Comparison of ENCODE assay signal across 15 cellular contexts in genomic region chr15:68176601-68177000, GRCh38.
"Had no signal": no experiment of that assay in that cellular context is flagged by ENCODE, and none has a peak within 500 bp of the region (broad histone marks: within the 10 kb centered on the region; RNA-seq: fewer than 3 reads in every experiment).

No MANE protein-coding gene starts in this region.

- H3K27me3 Mint-ChIP-seq: activated CD4-positive, alpha-beta T cell treated with anti-CD3 and anti-CD28 coated beads, Interleukin-2, amount 10 ng/mL, durations not matched to agents 7 days and 5 days; memory B cell; naive thymus-derived CD8-positive, alpha-beta T cell; stimulated activated naive CD8-positive, alpha-beta T cell treated with anti-CD3 and anti-CD28 coated beads, Interleukin-15, amount 100 ng/mL, for 72 hours; type B pancreatic cell had no signal

- H3K9me3 Mint-ChIP-seq: activated CD4-positive, alpha-beta T cell treated with anti-CD3 and anti-CD28 coated beads, Interleukin-2, amount 10 ng/mL, durations not matched to agents 7 days and 5 days; activated T-helper 1 cell treated with anti-CD3 and anti-CD28 coated beads, Interleukin-12 subunit alpha, Interleukin-12 subunit beta, Interleukin-2, Interleukin-4 antibody, amounts not matched to agents 30 ng/mL and 10 ng/mL and 1 ng/mL, durations not matched to agents 14 hours and 24 hours and 36 hours; memory B cell; naive thymus-derived CD8-positive, alpha-beta T cell; stimulated activated naive CD8-positive, alpha-beta T cell treated with anti-CD3 and anti-CD28 coated beads, Interleukin-15, amount 100 ng/mL, for 72 hours; type B pancreatic cell had no signal

- H3K27ac Mint-ChIP-seq: activated CD4-positive, alpha-beta T cell treated with anti-CD3 and anti-CD28 coated beads, Interleukin-2, amount 10 ng/mL, durations not matched to agents 7 days and 5 days; activated T-helper 1 cell treated with anti-CD3 and anti-CD28 coated beads, Interleukin-12 subunit alpha, Interleukin-12 subunit beta, Interleukin-2, Interleukin-4 antibody, amounts not matched to agents 30 ng/mL and 10 ng/mL and 1 ng/mL, durations not matched to agents 14 hours and 24 hours and 36 hours; memory B cell; stimulated activated naive CD8-positive, alpha-beta T cell treated with anti-CD3 and anti-CD28 coated beads, Interleukin-15, amount 100 ng/mL, for 72 hours; type B pancreatic cell had no signal

- ATAC-seq: left ventricle myocardium superior; mucosa of descending colon; naive thymus-derived CD8-positive, alpha-beta T cell; stimulated activated naive CD8-positive, alpha-beta T cell treated with anti-CD3 and anti-CD28 coated beads, Interleukin-15, amount 100 ng/mL, for 72 hours had no signal

- H3K27me3 ChIP-seq: adrenal gland, neutrophil had no signal

- H3K4me3 ChIP-seq: adrenal gland, mucosa of descending colon had no signal

- H3K4me3 Mint-ChIP-seq: activated CD4-positive, alpha-beta T cell treated with anti-CD3 and anti-CD28 coated beads, Interleukin-2, amount 10 ng/mL, durations not matched to agents 7 days and 5 days; activated T-helper 1 cell treated with anti-CD3 and anti-CD28 coated beads, Interleukin-12 subunit alpha, Interleukin-12 subunit beta, Interleukin-2, Interleukin-4 antibody, amounts not matched to agents 30 ng/mL and 10 ng/mL and 1 ng/mL, durations not matched to agents 14 hours and 24 hours and 36 hours; memory B cell; naive thymus-derived CD8-positive, alpha-beta T cell; stimulated activated naive CD8-positive, alpha-beta T cell treated with anti-CD3 and anti-CD28 coated beads, Interleukin-15, amount 100 ng/mL, for 72 hours; type B pancreatic cell had no signal

- H3K4me1 Mint-ChIP-seq: memory B cell; stimulated activated naive CD8-positive, alpha-beta T cell treated with anti-CD3 and anti-CD28 coated beads, Interleukin-15, amount 100 ng/mL, for 72 hours had no signal

- DNase-seq: activated CD4-positive, alpha-beta T cell treated with anti-CD3 and anti-CD28 coated beads, Interleukin-2, amount 10 ng/mL, durations not matched to agents 7 days and 5 days; activated naive CD4-positive, alpha-beta T cell treated with Interleukin-2 at 50 U/mL for 16 hours; adrenal gland; cerebellar nuclear complex; effector CD8-positive, alpha-beta T cell; hippocampal formation; left ventricle myocardium superior; mucosa of descending colon; naive thymus-derived CD8-positive, alpha-beta T cell; SIG-M5; stimulated activated naive CD8-positive, alpha-beta T cell treated with anti-CD3 and anti-CD28 coated beads, Interleukin-15, amount 100 ng/mL, for 72 hours had no signal

- H3K9me3 ChIP-seq: adrenal gland, mucosa of descending colon, neutrophil had no signal
